ENCODE assay signal across 13 cellular contexts in the genomic region with DNA sequence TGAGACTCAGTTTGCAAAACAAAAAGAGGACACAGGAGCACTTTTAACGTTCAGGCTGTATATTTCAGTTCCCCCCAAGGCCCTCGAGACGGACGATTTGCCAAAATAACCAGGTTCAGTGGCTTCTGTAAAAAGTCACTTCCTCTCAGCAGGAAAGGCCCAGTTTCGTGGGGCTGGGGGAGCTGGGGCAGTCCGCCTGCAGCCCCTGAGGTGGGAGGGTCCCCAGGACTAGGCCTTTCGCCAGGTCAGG. TPM values are rescaled to one million over a fixed set of nuclear protein-coding genes. Genes with fewer than 3 reads are reported as not detected.
DNase-seq lines count a peak whose midpoint lies in the region; ATAC-seq and TF ChIP-seq lines count a peak whose summit lies in the region.
"Had no signal": no experiment of that assay in that cellular context is flagged by ENCODE, and none has a peak within 500 bp of the region (broad histone marks: within the 10 kb centered on the region; RNA-seq: fewer than 3 reads in every experiment).

No MANE protein-coding gene starts in this region.

- 16 to 23% methylated on average over 3 to 7 of the region's 7 CpGs for WGBS in upper lobe of left lung, 2 donors

- no peak for ATAC-seq in left cardiac atrium
- no peak for ATAC-seq in upper lobe of left lung (ENCODE audit: low FRiP score in 2 of 2)
- no peak for ATAC-seq in GM21528 (IDR thresholded peaks at IDR 0.05; ENCODE audit: low FRiP score, unreplicated experiment)
- no peak for ATAC-seq in GM21825 (IDR thresholded peaks at IDR 0.05; ENCODE audit: unreplicated experiment)

- H3K4me1 ChIP-seq in left ventricle myocardium inferior, result peaks cover 17% of the 10 kb centered on the region
- H3K4me1 ChIP-seq in OCI-LY3 (ENCODE audit: low read length), result peaks cover 12% of the 10 kb centered on the region
- peaks cover 5% of the 10 kb centered on the region for H3K4me1 ChIP-seq in iPS-15b (ENCODE audit: control insufficient read depth, insufficient read depth, low read length)
- H3K4me1 ChIP-seq in upper lobe of left lung, result peaks cover 14 to 19% (median 16%) of the 10 kb centered on the region in 4 donors

- no peak for TF ChIP-seq EP300 in upper lobe of left lung (IDR thresholded peaks at IDR 0.05)

- intact Hi-C loops in left ventricle myocardium inferior (cut with micrococcal nuclease), result no loop called here
- intact Hi-C loops in left cardiac atrium (cut with DNase I), result no loop called here

- peak overlapping the region; percentile 62; the same call in 1 of the 2 replicates for H2AFZ ChIP-seq in OCI-LY3 (ENCODE audit: low read depth, low read length)

- no peak overlapping the region for H3K27ac ChIP-seq in left ventricle myocardium inferior (replicated peaks)
- no peak overlapping the region for H3K27ac ChIP-seq in OCI-LY3 (ENCODE audit: low read length)
- no peak overlapping the region for H3K27ac ChIP-seq in upper lobe of left lung

- no peaks in the 10 kb centered on the region for H3K79me2 ChIP-seq in OCI-LY3 (ENCODE audit: low read length)

- peak overlapping the region; percentile 61 for H3K4me3 ChIP-seq in left ventricle myocardium inferior
- H3K4me3 ChIP-seq in OCI-LY3 (ENCODE audit: low read length), result peak overlapping the region; percentile 70
- H3K4me3 ChIP-seq in iPS-15b (ENCODE audit: low read depth, low read length), result peak overlapping the region; percentile 33
- H3K4me3 ChIP-seq in upper lobe of left lung, result peak overlapping the region in 3 of 4 donors; percentile 20 to 42 (median 22)

- TF ChIP-seq POLR2A in upper lobe of left lung (IDR thresholded peaks at IDR 0.05), result no peak

- peak overlapping the region; percentile 83 for H3K4me2 ChIP-seq in OCI-LY3 (ENCODE audit: low read length)

- no peaks in the 10 kb centered on the region; the same call in 1 of the 2 replicates for H4K20me1 ChIP-seq in OCI-LY3 (ENCODE audit: insufficient read depth, low read length)

- DNase-seq in left ventricle myocardium inferior (no peak), left cardiac atrium (no peak), upper lobe of left lung (no peak), cerebellar cortex (ENCODE audit: low spot score) (no peak)
- DNase-seq: activated CD4-positive, alpha-beta memory T cell treated with anti-CD3 and anti-CD28 coated beads, Interleukin-2, amount 10 ng/mL, durations not matched to agents 7 days and 5 days; amniotic stem cell; hypothalamus; NCI-H446; small intestine had no signal

- H3K9ac ChIP-seq in OCI-LY3 (ENCODE audit: low read length) (peak overlapping the region; percentile 29; the same call in 1 of the 2 replicates), iPS-15b (ENCODE audit: low read depth, low read length) (no peak overlapping the region)

- H3K9me3 ChIP-seq in left ventricle myocardium inferior (replicated peaks) (no peaks in the 10 kb centered on the region), OCI-LY3 (ENCODE audit: insufficient read depth, low read length) (no peaks in the 10 kb centered on the region), iPS-15b (ENCODE audit: control insufficient read depth, insufficient read depth, low read length) (no peaks in the 10 kb centered on the region), upper lobe of left lung (no peaks in the 10 kb centered on the region)

- TF ChIP-seq CTCF in left ventricle myocardium inferior (IDR thresholded peaks at IDR 0.05; ENCODE audit: borderline replicate concordance) (no peak), OCI-LY3 (IDR thresholded peaks at IDR 0.05; ENCODE audit: low read depth, low read length) (no peak), upper lobe of left lung (IDR thresholded peaks at IDR 0.05) (no peak)

- H3K27me3 ChIP-seq in left ventricle myocardium inferior (ENCODE audit: low read depth), result peaks cover 45% of the 10 kb centered on the region
- H3K27me3 ChIP-seq in OCI-LY3 (ENCODE audit: low read depth, low read length), result peaks cover 28% of the 10 kb centered on the region
- H3K27me3 ChIP-seq in iPS-15b (ENCODE audit: control insufficient read depth, insufficient read depth, low read length), result peaks cover 21% of the 10 kb centered on the region
- peaks cover 0 to 19% (median 10%) of the 10 kb centered on the region in 4 donors for H3K27me3 ChIP-seq in upper lobe of left lung

- H3K36me3 ChIP-seq in left ventricle myocardium inferior (peaks cover 28% of the 10 kb centered on the region), OCI-LY3 (replicated peaks; ENCODE audit: low read depth, low read length) (no peaks in the 10 kb centered on the region), iPS-15b (ENCODE audit: control insufficient read depth, insufficient read depth, low read length) (peaks cover 12% of the 10 kb centered on the region), upper lobe of left lung (peaks cover 10 to 33% (median 26%) of the 10 kb centered on the region in 4 donors)

RNA-seq across cellular contexts. Expression of gene WDR86, which starts 28.8 kb away (rescaled TPM):
- total RNA-seq in left ventricle myocardium inferior, result 0.16 TPM
- under 1 TPM; 0.71 to 0.84 TPM for total RNA-seq in left cardiac atrium
- total RNA-seq in upper lobe of left lung, result 10 to 100 TPM in 1 of 6 donors, 1 to 10 TPM in 5; 1.1 to 17.4 (median 3.9) TPM

RNA-seq across cellular contexts. Expression of gene NUB1, which starts 39.4 kb away (rescaled TPM):
- total RNA-seq in left ventricle myocardium inferior (39.5 TPM), left cardiac atrium (10 to 100 TPM; 30.6 to 37.3 TPM), upper lobe of left lung (10 to 100 TPM; 37.0 to 80.0 (median 50.0) TPM)

RNA-seq across cellular contexts. Expression of gene CRYGN, which starts 58.9 kb away (rescaled TPM):
- total RNA-seq in left ventricle myocardium inferior, result 0.41 TPM
- total RNA-seq in left cardiac atrium, result under 1 TPM; 0.24 to 0.53 TPM
- total RNA-seq in upper lobe of left lung, result under 1 TPM in 2 of 6 donors, not detected in 4; 0.43 to 0.61 TPM
